10 cellular contexts compared by ENCODE assay signal in genomic region chr2:128632491-128632780, GRCh38.
"Had no signal": no experiment of that assay in that cellular context is flagged by ENCODE, and none has a peak within 500 bp of the region (broad histone marks: within the 10 kb centered on the region; RNA-seq: fewer than 3 reads in every experiment).

No MANE protein-coding gene starts in this region.

- ATAC-seq: stimulated activated memory B cell treated with anti-CD40 and anti-IgM and Interleukin-4, amounts not matched to agents 10 μg/mL and 1 μg/mL and 100 μg/mL, for 72 hours had no signal

- H3K27ac Mint-ChIP-seq: stimulated activated memory B cell treated with anti-CD40 and anti-IgM and Interleukin-4, amounts not matched to agents 10 μg/mL and 1 μg/mL and 100 μg/mL, for 72 hours had no signal

- H3K4me3 Mint-ChIP-seq: central memory CD8-positive, alpha-beta T cell; stimulated activated memory B cell treated with anti-CD40 and anti-IgM and Interleukin-4, amounts not matched to agents 10 μg/mL and 1 μg/mL and 100 μg/mL, for 72 hours had no signal

- H3K9me3 Mint-ChIP-seq: central memory CD8-positive, alpha-beta T cell; stimulated activated memory B cell treated with anti-CD40 and anti-IgM and Interleukin-4, amounts not matched to agents 10 μg/mL and 1 μg/mL and 100 μg/mL, for 72 hours had no signal

- H3K36me3 Mint-ChIP-seq: stimulated activated memory B cell treated with anti-CD40 and anti-IgM and Interleukin-4, amounts not matched to agents 10 μg/mL and 1 μg/mL and 100 μg/mL, for 72 hours had no signal

- H3K4me1 Mint-ChIP-seq: central memory CD8-positive, alpha-beta T cell; stimulated activated memory B cell treated with anti-CD40 and anti-IgM and Interleukin-4, amounts not matched to agents 10 μg/mL and 1 μg/mL and 100 μg/mL, for 72 hours had no signal

- DNase-seq: activated CD4-positive, alpha-beta T cell treated with anti-CD3 and anti-CD28 coated beads, Interleukin-2, amount 50 U/mL, for 1 hour; activated gamma-delta T cell treated with Interleukin-2 at 50 U/mL for 16 hours; activated T-cell treated with anti-CD3 and anti-CD28 coated beads, Interleukin-2, amount 50 U/mL, for 48 hours; cortex of kidney; effector memory CD4-positive, alpha-beta T cell; midbrain; small intestine; transverse colon had no signal
